15 cellular contexts compared by ENCODE assay signal in genomic region chr9:90961375-90961774, GRCh38.
DNase-seq lines count a peak whose midpoint lies in the region; ATAC-seq, FAIRE-seq and TF ChIP-seq lines count a peak whose summit lies in the region.
"Had no signal": no experiment of that assay in that cellular context is flagged by ENCODE, and none has a peak within 500 bp of the region (broad histone marks: within the 10 kb centered on the region; RNA-seq: fewer than 3 reads in every experiment).

No MANE protein-coding gene starts in this region.

- no peak for TF ChIP-seq RAD21 in HepG2 (CRISPR knock-in tag; IDR thresholded peaks at IDR 0.05)

- H4K20me1 ChIP-seq in smooth muscle cell (ENCODE audit: low read depth) (no peaks in the 10 kb centered on the region), HepG2 (ENCODE audit: insufficient read depth, low read length) (no peaks in the 10 kb centered on the region)

- peak in 3 of 4 donors; percentile 26 to 49 (median 46) for ATAC-seq in heart left ventricle
- no peak for ATAC-seq in Right ventricle myocardium inferior
- no peak for ATAC-seq in GM19324 (IDR thresholded peaks at IDR 0.05; ENCODE audit: low FRiP score, unreplicated experiment)
- no peak for ATAC-seq in HepG2
- ATAC-seq: activated naive CD4-positive, alpha-beta T cell treated with anti-CD3 and anti-CD28 coated beads, Interleukin-2, amount 50 U/mL, for 72 hours had no signal

- TF ChIP-seq EP300 in HepG2 (IDR thresholded peaks at IDR 0.05; ENCODE audit: low read depth in 2 of 2, low read length in 2 of 2) (no peak), HepG2 (CRISPR knock-in tag; IDR thresholded peaks at IDR 0.05; ENCODE audit: borderline replicate concordance) (no peak)

- POLR2A ChIA-PET in HepG2 (lab: Yijun Ruan, JAX) = no interaction called here

- no peak for TF ChIP-seq CTCF in heart left ventricle (IDR thresholded peaks at IDR 0.05)
- TF ChIP-seq CTCF in foreskin fibroblast (IDR thresholded peaks at IDR 0.05; ENCODE audit: low read depth, low read length) = no peak
- no peak for TF ChIP-seq CTCF in smooth muscle cell (IDR thresholded peaks at IDR 0.05; ENCODE audit: borderline replicate concordance, insufficient read depth, poor library complexity, severe bottlenecking)
- TF ChIP-seq CTCF in HepG2 (CRISPR knock-in tag; IDR thresholded peaks at IDR 0.05) = no peak

- H3K4me3 ChIP-seq in heart left ventricle (no peak overlapping the region), foreskin fibroblast (ENCODE audit: low read depth in 1 of 2, low read length in 2 of 2) (no peak overlapping the region), smooth muscle cell (no peak overlapping the region), HepG2 (replicated peaks in 1 of 3; ENCODE audit: insufficient read depth in 1 of 3, low read depth in 2 of 3, low read length in 3 of 3) (no peak overlapping the region)
- H3K4me3 ChIP-seq: dorsolateral prefrontal cortex had no signal

- in situ Hi-C loops in HepG2 (cut with HindIII; ENCODE audit: extremely low pct_ligation_motif_present, low pct_unique_long_range_greater_than_20kb) = no loop called here

- H3K4me1 ChIP-seq in heart left ventricle (peaks cover 0 to 3% (median 0%) of the 10 kb centered on the region in 12 donors), smooth muscle cell (ENCODE audit: low read depth) (peaks cover 11% of the 10 kb centered on the region), HepG2 (ENCODE audit: insufficient read depth, low read length) (no peaks in the 10 kb centered on the region)

- H3K27me3 ChIP-seq in heart left ventricle (peaks cover 0 to 21% (median 0%) of the 10 kb centered on the region in 9 donors), smooth muscle cell (ENCODE audit: low read depth) (no peaks in the 10 kb centered on the region), HepG2 (ENCODE audit: control insufficient read depth in 1 of 2, insufficient read depth in 2 of 2, low read length in 2 of 2) (peaks cover 0 to 29% of the 10 kb centered on the region in 2 experiments; a peak in 4 of 5 replicates)

- BruUV-seq in HepG2 (replicated peaks; lab: Mats Ljungman, UMichigan) = no TSS peak

- H3K79me2 ChIP-seq in smooth muscle cell (ENCODE audit: low read depth) (no peaks in the 10 kb centered on the region), HepG2 (ENCODE audit: insufficient read depth, low read length) (no peaks in the 10 kb centered on the region)

- H3K27ac ChIP-seq in heart left ventricle (no peak overlapping the region), smooth muscle cell (ENCODE audit: low read depth) (no peak overlapping the region), HepG2 (ENCODE audit: extremely low read length, insufficient read depth, low read length) (no peak overlapping the region)
- H3K27ac ChIP-seq: dorsolateral prefrontal cortex, neutrophil, VCaP had no signal

- intact Hi-C loops in heart left ventricle (cut with DNase I) = no loop called here
- intact Hi-C loops in Right ventricle myocardium inferior (cut with DNase I) = no loop called here
- intact Hi-C loops in HepG2 (cut with micrococcal nuclease; ENCODE audit: unreplicated experiment) = no loop called here

- H2AFZ ChIP-seq in smooth muscle cell (ENCODE audit: low read depth) = no peak overlapping the region
- no peak overlapping the region for H2AFZ ChIP-seq in HepG2 (ENCODE audit: low read length)

- H3K4me2 ChIP-seq in smooth muscle cell (no peak overlapping the region), HepG2 (ENCODE audit: low read depth, low read length) (no peak overlapping the region)
- H3K4me2 ChIP-seq: SK-N-SH had no signal

- H3K36me3 ChIP-seq in heart left ventricle (no peaks in the 10 kb centered on the region), smooth muscle cell (ENCODE audit: low read depth) (no peaks in the 10 kb centered on the region), HepG2 (replicated peaks in 1 of 2; ENCODE audit: control insufficient read depth in 1 of 2, insufficient read depth in 2 of 2, low read length in 2 of 2) (no peaks in the 10 kb centered on the region)
- H3K36me3 ChIP-seq: neutrophil had no signal

- FAIRE-seq in HepG2 (lab: Jason Lieb, UNC) = no peak
- FAIRE-seq: G401.6 had no signal

- H3K9me3 ChIP-seq in heart left ventricle (no peaks in the 10 kb centered on the region), smooth muscle cell (replicated peaks; ENCODE audit: low read depth) (no peaks in the 10 kb centered on the region), HepG2 (ENCODE audit: low read length) (no peaks in the 10 kb centered on the region)
- H3K9me3 ChIP-seq: neutrophil, SK-N-SH had no signal

- CTCF ChIA-PET in HepG2 (lab: Yijun Ruan, JAX; ENCODE audit: low intra/inter-chr PET ratio, low total read pairs) = no interaction called here

- DNase-seq in heart left ventricle = peak in 2 of 5 donors; percentile 33 to 41
- DNase-seq in Right ventricle myocardium inferior (ENCODE audit: missing footprints) = no peak
- DNase-seq in RPMI7951 (ENCODE audit: low read depth) = peak; percentile 65
- peak; percentile 38 to 65 for DNase-seq in foreskin fibroblast
- no peak for DNase-seq in smooth muscle cell (lab: John Stamatoyannopoulos, UW; ENCODE audit: unreplicated experiment)
- DNase-seq in HepG2 (ENCODE audit: low spot score) = no peak
- DNase-seq in activated naive CD4-positive, alpha-beta T cell (lab: John Stamatoyannopoulos, UW) = no peak
- DNase-seq: dorsolateral prefrontal cortex; SK-N-SH; stimulated activated CD8-positive, alpha-beta memory T cell treated with anti-CD3 and anti-CD28 coated beads, Interleukin-4, amount 100 ng/mL, for 48 hours had no signal

- no peak for TF ChIP-seq POLR2A in heart left ventricle (IDR thresholded peaks at IDR 0.05)
- no peak for TF ChIP-seq POLR2A in HepG2 (IDR thresholded peaks at IDR 0.05; ENCODE audit: insufficient read depth in 1 of 2, low read depth in 2 of 2, low read length in 2 of 2)

- H3K9ac ChIP-seq in smooth muscle cell (ENCODE audit: low read depth) (no peak overlapping the region), HepG2 (ENCODE audit: insufficient read depth, low read depth, low read length) (no peak overlapping the region)
- H3K9ac ChIP-seq: SK-N-SH had no signal

- H3F3A ChIP-seq in smooth muscle cell (ENCODE audit: low read depth) = peaks cover 15% of the 10 kb centered on the region

- WGBS in heart left ventricle, 4 donors = 28 to 34% (median 31%) methylated on average over 10 of the region's 10 CpGs
- 68% methylated on average over 10 of the region's 10 CpGs for WGBS in smooth muscle cell (ENCODE audit: low lambda C conversion rate)
- WGBS in HepG2 (ENCODE audit: low lambda C conversion rate) = 12% methylated on average over 6 of the region's 10 CpGs

TF ChIP-seq in HepG2, 621 proteins besides CTCF, POLR2A, EP300 and RAD21:
- TF ChIP-seq MAFK (conservative IDR thresholded peaks at IDR 0.05 in 1 of 2, IDR thresholded peaks at IDR 0.05 in 1 of 2; ENCODE audit: low read length in 2 of 2) = peak in 1 of 2 experiments; percentile 15; a peak in 1 of 4 replicates
- no peak for TF ChIP-seq FIP1L1 (IDR thresholded peaks at IDR 0.05; ENCODE audit: borderline replicate concordance, insufficient read depth, low read depth, low read length)

Comparison
In these comparisons a context has a peak if more than half of its experiments do, and no peak if none do; other contexts are left out.
1. ATAC-seq: peak in heart left ventricle (3 of 4); none in Right ventricle myocardium inferior (single experiment), GM19324 (single experiment) and HepG2 (single experiment).
2. DNase-seq: peak in RPMI7951 (single experiment) and foreskin fibroblast (2 of 2); none in Right ventricle myocardium inferior (single experiment), smooth muscle cell (single experiment), HepG2 (single experiment) and activated naive CD4-positive, alpha-beta T cell (0 of 4).